Comparison of ENCODE assay signal across 10 cellular contexts in genomic region chr1:178644308-178645120, GRCh38.
A peak's percentile ranks its signal among the peaks of the same experiment; 100 is the strongest.
DNase-seq lines count a peak whose midpoint lies in the region; ATAC-seq and TF ChIP-seq lines count a peak whose summit lies in the region.
"Had no signal": no experiment of that assay in that cellular context is flagged by ENCODE, and none has a peak within 500 bp of the region (broad histone marks: within the 10 kb centered on the region; RNA-seq: fewer than 3 reads in every experiment).

No MANE protein-coding gene starts in this region.

- H3K23ac ChIP-seq in IMR-90 (ENCODE audit: low read depth, low read length): no peak overlapping the region; the same call in 1 of the 2 replicates

- no peak for TF ChIP-seq RAD21 in IMR-90 (IDR thresholded peaks at IDR 0.05; ENCODE audit: low read length)

- H3K4me1 ChIP-seq in IMR-90 (ENCODE audit: control insufficient read depth, insufficient read depth, low read length): peaks cover 20% of the 10 kb centered on the region
- H3K4me1 ChIP-seq in OCI-LY7 (ENCODE audit: insufficient read depth, low read length, poor library complexity, severe bottlenecking): peaks cover 38% of the 10 kb centered on the region
- peaks cover 31% of the 10 kb centered on the region for H3K4me1 ChIP-seq in skeletal muscle satellite cell (ENCODE audit: control insufficient read depth, insufficient read depth, low read length)
- H3K4me1 ChIP-seq: breast epithelium had no signal

- H3K56ac ChIP-seq in IMR-90 (ENCODE audit: extremely low read depth, insufficient read depth, low read length): no peak overlapping the region

- no TSS peak for BruUV-seq in IMR-90 (replicated peaks; lab: Mats Ljungman, UMichigan)
- no TSS peak for BruUV-seq in OCI-LY7 (replicated peaks; lab: Mats Ljungman, UMichigan)

- H2BK20ac ChIP-seq in IMR-90 (ENCODE audit: low read depth, low read length): peak overlapping the region; percentile 18; the same call in 1 of the 2 replicates

- H3K18ac ChIP-seq in IMR-90 (ENCODE audit: low read depth, low read length): peak overlapping the region; percentile 14; the same call in 1 of the 2 replicates

- H3K4ac ChIP-seq in IMR-90 (ENCODE audit: low read depth, low read length): peak overlapping the region; percentile 48

- H3K4me2 ChIP-seq in IMR-90 (ENCODE audit: low read depth, low read length) (no peak overlapping the region), OCI-LY7 (ENCODE audit: low read length) (peak overlapping the region; percentile 44), skeletal muscle satellite cell (ENCODE audit: low read length) (peak overlapping the region; percentile 47)

- no peaks in the 10 kb centered on the region for H3K36me3 ChIP-seq in IMR-90 (ENCODE audit: control insufficient read depth, insufficient read depth, low read length)
- no peaks in the 10 kb centered on the region for H3K36me3 ChIP-seq in OCI-LY7 (ENCODE audit: insufficient read depth, low read length)
- H3K36me3 ChIP-seq in skeletal muscle satellite cell (ENCODE audit: insufficient read depth, low read length): no peaks in the 10 kb centered on the region
- H3K36me3 ChIP-seq: breast epithelium had no signal

- no peak for TF ChIP-seq CTCF in IMR-90 (conservative IDR thresholded peaks at IDR 0.05; ENCODE audit: low read depth, low read length)
- TF ChIP-seq CTCF in OCI-LY7 (conservative IDR thresholded peaks at IDR 0.05; ENCODE audit: low read length): no peak
- TF ChIP-seq CTCF in fibroblast of villous mesenchyme (IDR thresholded peaks at IDR 0.05; ENCODE audit: insufficient read depth, low read depth, low read length): no peak

- in situ Hi-C loops in IMR-90 (cut with MboI; ENCODE audit: low sequenced_read_pairs): no loop called here

- H3K79me1 ChIP-seq in IMR-90 (ENCODE audit: low read depth in 1 of 2, low read length in 2 of 2): no peaks in the 10 kb centered on the region

- H3K27me3 ChIP-seq in IMR-90 (ENCODE audit: control insufficient read depth, insufficient read depth, low read length): no peaks in the 10 kb centered on the region
- H3K27me3 ChIP-seq in skeletal muscle satellite cell (ENCODE audit: control insufficient read depth, insufficient read depth, low read length): no peaks in the 10 kb centered on the region
- H3K27me3 ChIP-seq: breast epithelium had no signal

- no CpG with 5 or more reads among the region's 4 CpGs for WGBS in IMR-90 (ENCODE audit: extremely low coverage in 2 of 2, insufficient read length in 1 of 2), 2 experiments

- H3K9me2 ChIP-seq in OCI-LY7 (ENCODE audit: insufficient read depth, low read length): no peaks in the 10 kb centered on the region

- H2BK120ac ChIP-seq in IMR-90 (ENCODE audit: low read depth, low read length): 0 out of 2 replicates have a peak overlapping the region, but pooled peaks have one; percentile 12

- H3K9me3 ChIP-seq in IMR-90 (ENCODE audit: control insufficient read depth, insufficient read depth, low read length): no peaks in the 10 kb centered on the region
- H3K9me3 ChIP-seq in OCI-LY7 (ENCODE audit: low read length): no peaks in the 10 kb centered on the region
- H3K9me3 ChIP-seq in skeletal muscle satellite cell (replicated peaks; ENCODE audit: low read length): no peaks in the 10 kb centered on the region
- H3K9me3 ChIP-seq: breast epithelium had no signal

- no peak overlapping the region for H3K14ac ChIP-seq in IMR-90 (replicated peaks; ENCODE audit: low read depth, low read length)

- H4K20me1 ChIP-seq in IMR-90 (ENCODE audit: insufficient read depth, low read length) (no peaks in the 10 kb centered on the region), OCI-LY7 (ENCODE audit: insufficient read depth, low read length) (no peaks in the 10 kb centered on the region)

- DNase-seq in IMR-90 (peak; percentile 59), OCI-LY7 (ENCODE audit: low spot score) (peak; percentile 51), fibroblast of villous mesenchyme (ENCODE audit: low read depth) (peak; percentile 95), hippocampal formation (lab: John Stamatoyannopoulos, UW) (no peak)
- DNase-seq: activated CD4-positive, alpha-beta memory T cell treated with anti-CD3 and anti-CD28 coated beads, Interleukin-2, amount 10 ng/mL, durations not matched to agents 7 days and 5 days had no signal

- no peak overlapping the region for H2AFZ ChIP-seq in IMR-90 (replicated peaks; ENCODE audit: low read length, poor library complexity)
- peak overlapping the region; percentile 84 for H2AFZ ChIP-seq in OCI-LY7 (ENCODE audit: low read length)

- peaks cover 8% of the 10 kb centered on the region for H3K9me1 ChIP-seq in IMR-90 (ENCODE audit: insufficient read depth, low read length)

- dilution Hi-C loops in IMR-90 (cut with HindIII; ENCODE audit: low sequenced_read_pairs, unreplicated experiment): no loop called here

- H3K27ac ChIP-seq in IMR-90 (ENCODE audit: insufficient read depth, low read length): peak overlapping the region; percentile 53; the same call in 1 of the 2 replicates
- no peak overlapping the region for H3K27ac ChIP-seq in OCI-LY7 (ENCODE audit: low read depth, low read length, poor library complexity, severe bottlenecking)
- H3K27ac ChIP-seq: breast epithelium, RWPE1 had no signal

- H2AK5ac ChIP-seq in IMR-90 (ENCODE audit: low read depth, low read length): no peak overlapping the region

- POLR2A ChIA-PET in IMR-90 (lab: Charles Lee; ENCODE audit: unreplicated experiment) (no interaction called here), OCI-LY7 (lab: Charles Lee) (interaction anchor here (0.5 to 3.3 kb wide), 16 partner anchors 8 to 388 kb away, joined by 3 to 14 read pairs (median 4); no protein-coding TSS in a partner anchor)

- peak overlapping the region; percentile 7; the same call in 1 of the 3 replicates for H2BK15ac ChIP-seq in IMR-90 (ENCODE audit: low read depth, low read length)

- TF ChIP-seq POLR2A in IMR-90 (IDR thresholded peaks at IDR 0.05; ENCODE audit: low read depth, low read length): no peak

- H4K8ac ChIP-seq in IMR-90 (ENCODE audit: low read depth in 2 of 2, low read length in 2 of 2): peak overlapping the region; percentile 32 to 39; a peak in 2 of 4 replicates

- no peaks in the 10 kb centered on the region for H3K79me2 ChIP-seq in OCI-LY7 (ENCODE audit: insufficient read depth, low read depth, low read length)

- intact Hi-C loops in IMR-90 (cut with micrococcal nuclease) (loop anchor here (2.0 to 10.0 kb wide), 2 partner anchors 102 to 360 kb away; no protein-coding TSS in a partner anchor), OCI-LY7 (cut with micrococcal nuclease; ENCODE audit: unreplicated experiment) (no loop called here)

- peak overlapping the region; percentile 41 for H4K91ac ChIP-seq in IMR-90 (ENCODE audit: insufficient read depth, low read depth, low read length)

- H2BK5ac ChIP-seq in IMR-90 (ENCODE audit: low read depth, low read length, poor library complexity, severe bottlenecking): peak overlapping the region; percentile 88

- H3K4me3 ChIP-seq in IMR-90 (ENCODE audit: insufficient read depth, low read depth, low read length) (no peak overlapping the region), OCI-LY7 (ENCODE audit: low read depth, low read length, poor library complexity, severe bottlenecking) (no peak overlapping the region), fibroblast of villous mesenchyme (ENCODE audit: low read depth, low read length) (no peak overlapping the region), skeletal muscle satellite cell (ENCODE audit: low read length) (no peak overlapping the region)
- H3K4me3 ChIP-seq: breast epithelium had no signal

- no peak overlapping the region for H3K9ac ChIP-seq in IMR-90 (ENCODE audit: low read depth, low read length)
- peak overlapping the region; percentile 51 for H3K9ac ChIP-seq in skeletal muscle satellite cell (ENCODE audit: low read depth, low read length)

- CTCF ChIA-PET in IMR-90 (lab: Yijun Ruan, JAX): interaction anchor here (0.8 to 1.2 kb wide), 3 partner anchors 10 to 32 kb away, joined by 3 to 4 read pairs (median 3); no protein-coding TSS in a partner anchor
- CTCF ChIA-PET in OCI-LY7 (lab: Charles Lee; ENCODE audit: unreplicated experiment): interaction anchor here (0.6 to 1.0 kb wide), 2 partner anchors 8 to 63 kb away, joined by 3 read pairs; no protein-coding TSS in a partner anchor

- 0 out of 2 replicates have a peak, but pooled peaks have one; percentile 16 for ATAC-seq in IMR-90 (ENCODE audit: low read depth)
- no peak for ATAC-seq in GM21825 (IDR thresholded peaks at IDR 0.05; ENCODE audit: unreplicated experiment)
- ATAC-seq in GM21423 (IDR thresholded peaks at IDR 0.05; ENCODE audit: unreplicated experiment): no peak

- H4K5ac ChIP-seq in IMR-90 (ENCODE audit: low read depth, low read length): no peak overlapping the region

- H2AK9ac ChIP-seq in IMR-90 (replicated peaks; ENCODE audit: low read depth, low read length, poor library complexity): no peak overlapping the region

TF ChIP-seq in IMR-90, 13 proteins besides CTCF, POLR2A, EP300 and RAD21 (continues in another document):
- TF ChIP-seq SMC3 (IDR thresholded peaks at IDR 0.05; ENCODE audit: low read depth, low read length) (no peak), BHLHE40 (IDR thresholded peaks at IDR 0.05; ENCODE audit: low read depth, low read length) (peak; percentile 54; the same call in 1 of the 2 replicates), RFX5 (IDR thresholded peaks at IDR 0.05; ENCODE audit: low read depth, low read length) (no peak), CHD1 (IDR thresholded peaks at IDR 0.05; ENCODE audit: low read depth, low read length) (no peak), USF2 (IDR thresholded peaks at IDR 0.05; ENCODE audit: low read depth, low read length) (no peak), MAFK (IDR thresholded peaks at IDR 0.05; ENCODE audit: low read depth, low read length) (no peak), MAZ (IDR thresholded peaks at IDR 0.05; ENCODE audit: borderline replicate concordance, low read depth, low read length) (no peak), FOS (IDR thresholded peaks at IDR 0.05; ENCODE audit: low read depth, low read length) (no peak), CEBPB (IDR thresholded peaks at IDR 0.05; ENCODE audit: low read depth, low read length) (0 out of 2 replicates have a peak, but pooled peaks have one; percentile 7)

Comparison
In these comparisons a context has a peak if more than half of its experiments do, and no peak if none do; other contexts are left out.
1. DNase-seq: peak in IMR-90 (single experiment), OCI-LY7 (single experiment) and fibroblast of villous mesenchyme (single experiment); none in hippocampal formation (0 of 2).